ENCODE assay signal across 9 cellular contexts in the genomic region with DNA sequence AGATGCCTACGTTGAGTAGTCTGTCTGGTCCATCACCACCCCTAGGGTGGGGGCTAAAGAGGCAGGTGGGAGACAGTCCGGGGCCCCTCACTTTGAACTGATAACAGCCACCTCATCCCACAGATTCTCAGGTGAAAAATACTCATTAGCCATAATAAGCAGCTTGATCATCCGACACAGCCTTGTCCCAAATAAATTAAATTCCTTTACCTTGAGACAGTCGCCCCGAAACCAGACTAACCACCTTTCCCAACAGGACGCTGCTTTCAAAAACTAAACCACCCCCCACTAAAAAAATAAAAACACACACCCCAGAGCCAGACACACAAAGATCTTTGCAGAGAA.
DNase-seq lines count a peak whose midpoint lies in the region; ATAC-seq, FAIRE-seq and TF ChIP-seq lines count a peak whose summit lies in the region.
"Had no signal": no experiment of that assay in that cellular context is flagged by ENCODE, and none has a peak within 500 bp of the region (broad histone marks: within the 10 kb centered on the region; RNA-seq: fewer than 3 reads in every experiment).

No MANE protein-coding gene starts in this region.

- ATAC-seq in DND-41 (ENCODE audit: insufficient read depth, low read depth) (no peak), PC-3 (no peak), pancreas (no peak), GM21423 (IDR thresholded peaks at IDR 0.05; ENCODE audit: unreplicated experiment) (no peak)

- H3K4me2 ChIP-seq in DND-41 (ENCODE audit: insufficient read depth, low read length) (peak overlapping the region; percentile 92), PC-3 (ENCODE audit: low read length) (peak overlapping the region; percentile 91)

- DNase-seq in DND-41, result no peak
- peak; percentile 12 for DNase-seq in PC-3
- peak; percentile 62 for DNase-seq in epithelial cell of esophagus (ENCODE audit: low read depth)
- DNase-seq in pancreas, result no peak
- DNase-seq in DMS79 (lab: John Stamatoyannopoulos, UW), result no peak
- DNase-seq in cortex of kidney (lab: John Stamatoyannopoulos, UW), result no peak
- no peak for DNase-seq in SKM-1 (lab: John Stamatoyannopoulos, UW; ENCODE audit: unreplicated experiment)
- DNase-seq: NCI-H2227 treated with DMSO at 0.1 percent for 48 hours had no signal

- peaks cover 12% of the 10 kb centered on the region for H3K27me3 ChIP-seq in DND-41 (ENCODE audit: insufficient read depth, low read length, poor library complexity)
- H3K27me3 ChIP-seq in PC-3 (ENCODE audit: low read length), result no peaks in the 10 kb centered on the region
- no peaks in the 10 kb centered on the region for H3K27me3 ChIP-seq in pancreas

- no peak for TF ChIP-seq CTCF in DND-41 (IDR thresholded peaks at IDR 0.05; ENCODE audit: borderline replicate concordance, extremely low read depth, low read length, poor library complexity, severe bottlenecking)
- TF ChIP-seq CTCF in PC-3 (conservative IDR thresholded peaks at IDR 0.05; ENCODE audit: low read depth, low read length), result no peak
- no peak for TF ChIP-seq CTCF in epithelial cell of esophagus (IDR thresholded peaks at IDR 0.05; ENCODE audit: insufficient read depth, low read depth, low read length, missing control alignments)
- no peak for TF ChIP-seq CTCF in pancreas (IDR thresholded peaks at IDR 0.05)

- intact Hi-C loops in PC-3 (cut with micrococcal nuclease) (loop anchor here (2.0 to 5.0 kb wide), 3 partner anchors 99 to 182 kb away; no protein-coding TSS in a partner anchor), pancreas (cut with DNase I) (loop anchor here in 1 of 3 donors (5.0 kb wide), 1 partner anchor 169 kb away; no protein-coding TSS in a partner anchor)

- H3K27ac ChIP-seq in DND-41 (ENCODE audit: low read length) (peak overlapping the region; percentile 47; the same call in 1 of the 2 replicates), PC-3 (ENCODE audit: low read length) (no peak overlapping the region), pancreas (peak overlapping the region in 2 of 4 donors; percentile 44 to 90)

- POLR2A ChIA-PET in PC-3 (lab: Charles Lee; ENCODE audit: unreplicated experiment), result no interaction called here

- no peaks in the 10 kb centered on the region for H3K9me2 ChIP-seq in PC-3 (replicated peaks; ENCODE audit: low read length)

- H3K9me3 ChIP-seq in DND-41 (ENCODE audit: insufficient read depth, low read length, severe bottlenecking), result no peaks in the 10 kb centered on the region
- H3K9me3 ChIP-seq in PC-3 (ENCODE audit: low read length), result no peaks in the 10 kb centered on the region
- no peaks in the 10 kb centered on the region for H3K9me3 ChIP-seq in pancreas

- CTCF ChIA-PET in PC-3 (lab: Charles Lee), result no interaction called here

- TSS peak; percentile 80 for BruUV-seq in PC-3 (replicated peaks; lab: Mats Ljungman, UMichigan)

- H3K4me1 ChIP-seq in DND-41 (ENCODE audit: insufficient read depth, low read length) (peaks cover 21% of the 10 kb centered on the region), PC-3 (ENCODE audit: insufficient read depth, low read length) (peaks cover 18% of the 10 kb centered on the region), pancreas (peaks cover 19 to 41% (median 29%) of the 10 kb centered on the region in 3 donors)

- H3K79me2 ChIP-seq in DND-41 (ENCODE audit: insufficient read depth, low read length) (peaks cover 20% of the 10 kb centered on the region), PC-3 (ENCODE audit: low read length) (no peaks in the 10 kb centered on the region)

- H4K20me1 ChIP-seq in DND-41 (ENCODE audit: insufficient read depth, low read length) (peaks cover 47% of the 10 kb centered on the region), PC-3 (ENCODE audit: low read length) (no peaks in the 10 kb centered on the region)

- no peaks in the 10 kb centered on the region for H3F3A ChIP-seq in PC-3 (ENCODE audit: low read length, unreplicated experiment)

- H2AFZ ChIP-seq in DND-41 (ENCODE audit: low read depth, low read length), result peak overlapping the region; percentile 74; the same call in 1 of the 2 replicates
- peak overlapping the region; percentile 59; the same call in 1 of the 2 replicates for H2AFZ ChIP-seq in PC-3 (ENCODE audit: low read length)

- H3K9ac ChIP-seq in DND-41 (ENCODE audit: low read depth, low read length) (peak overlapping the region; percentile 80), PC-3 (ENCODE audit: low read length) (peak overlapping the region; percentile 57)

- H3K4me3 ChIP-seq in DND-41 (ENCODE audit: low read depth in 1 of 2, low read length in 2 of 2), result peak overlapping the region; percentile 86 to 92; a peak in 3 of 4 replicates
- peak overlapping the region; percentile 83 for H3K4me3 ChIP-seq in PC-3 (ENCODE audit: low read length)
- peak overlapping the region; percentile 53 for H3K4me3 ChIP-seq in epithelial cell of esophagus (ENCODE audit: low read length)
- H3K4me3 ChIP-seq in pancreas, result peak overlapping the region in 3 of 4 donors; percentile 73 to 77 (median 73)

- H3K36me3 ChIP-seq in DND-41 (ENCODE audit: insufficient read depth, low read length) (no peaks in the 10 kb centered on the region; the same call in 1 of the 2 replicates), PC-3 (ENCODE audit: low read depth, low read length) (no peaks in the 10 kb centered on the region), pancreas (no peaks in the 10 kb centered on the region)

- FAIRE-seq in pancreas (lab: Jason Lieb, UNC), result no peak

- 17 to 26% methylated on average over 6 of the region's 6 CpGs for WGBS in pancreas, 2 donors

Comparison
In these comparisons a context has a peak if more than half of its experiments do, and no peak if none do; other contexts are left out.
1. DNase-seq: peak in PC-3 (single experiment) and epithelial cell of esophagus (single experiment); none in DND-41 (single experiment), pancreas (0 of 6), DMS79 (single experiment), cortex of kidney (single experiment) and SKM-1 (single experiment).
2. Peak in every context shown above with its lines, with median percentiles within 50 percentile points of each other: H3K4me3 ChIP-seq.